11 cellular contexts compared by ENCODE assay signal in genomic region chr6:1552296-1552761, GRCh38. TPM values are rescaled to one million over a fixed set of nuclear protein-coding genes. Genes with fewer than 3 reads are reported as not detected.
DNase-seq lines count a peak whose midpoint lies in the region; ATAC-seq and TF ChIP-seq lines count a peak whose summit lies in the region.
"Had no signal": no experiment of that assay in that cellular context is flagged by ENCODE, and none has a peak within 500 bp of the region (broad histone marks: within the 10 kb centered on the region; RNA-seq: fewer than 3 reads in every experiment).

No MANE protein-coding gene starts in this region.

- 33 to 65% methylated on average over 4 of the region's 4 CpGs for WGBS in upper lobe of left lung, 2 donors
- WGBS in tibial nerve, 2 donors = 66 to 79% methylated on average over 4 of the region's 4 CpGs

- no peaks in the 10 kb centered on the region for H3K9me3 ChIP-seq in breast epithelium
- no peaks in the 10 kb centered on the region for H3K9me3 ChIP-seq in OCI-LY1 (ENCODE audit: low read length)
- H3K9me3 ChIP-seq in fibroblast of lung (ENCODE audit: control insufficient read depth, insufficient read depth, low read depth, low read length) = no peaks in the 10 kb centered on the region
- no peaks in the 10 kb centered on the region for H3K9me3 ChIP-seq in upper lobe of left lung
- no peaks in the 10 kb centered on the region for H3K9me3 ChIP-seq in tibial nerve
- H3K9me3 ChIP-seq: neutrophil had no signal

- H2AFZ ChIP-seq in OCI-LY1 (ENCODE audit: low read length) (no peak overlapping the region), fibroblast of lung (ENCODE audit: low read length) (no peak overlapping the region)

- H3K27me3 ChIP-seq in breast epithelium = no peaks in the 10 kb centered on the region
- no peaks in the 10 kb centered on the region for H3K27me3 ChIP-seq in OCI-LY1 (ENCODE audit: insufficient read depth, low read length)
- H3K27me3 ChIP-seq in fibroblast of lung (ENCODE audit: control insufficient read depth, insufficient read depth, low read length) = no peaks in the 10 kb centered on the region
- H3K27me3 ChIP-seq in upper lobe of left lung = no peaks in the 10 kb centered on the region
- H3K27me3 ChIP-seq in tibial nerve = no peaks in the 10 kb centered on the region

- ATAC-seq in upper lobe of left lung (ENCODE audit: low FRiP score in 2 of 2) = peak; percentile 20 to 66
- no peak for ATAC-seq in GM21447 (IDR thresholded peaks at IDR 0.05; ENCODE audit: unreplicated experiment)

- peak; percentile 32 for TF ChIP-seq CTCF in MCF 10A (IDR thresholded peaks at IDR 0.05; ENCODE audit: unreplicated experiment)
- no peak for TF ChIP-seq CTCF in breast epithelium (IDR thresholded peaks at IDR 0.05)
- peak; percentile 48 for TF ChIP-seq CTCF in OCI-LY1 (IDR thresholded peaks at IDR 0.05; ENCODE audit: low read length)
- TF ChIP-seq CTCF in fibroblast of lung (conservative IDR thresholded peaks at IDR 0.05 in 1 of 2, IDR thresholded peaks at IDR 0.05 in 1 of 2; ENCODE audit: low read depth in 1 of 2, low read length in 2 of 2) = peak; percentile 54 to 61
- TF ChIP-seq CTCF in upper lobe of left lung (IDR thresholded peaks at IDR 0.05) = peak in 3 of 6 experiments; percentile 31 to 52 (median 39)
- peak in 2 of 5 experiments; percentile 21 to 25 for TF ChIP-seq CTCF in tibial nerve (IDR thresholded peaks at IDR 0.05)

- no peaks in the 10 kb centered on the region for H3K4me1 ChIP-seq in breast epithelium
- H3K4me1 ChIP-seq in OCI-LY1 (ENCODE audit: insufficient read depth, low read length, severe bottlenecking) = no peaks in the 10 kb centered on the region
- H3K4me1 ChIP-seq in fibroblast of lung (ENCODE audit: control insufficient read depth, extremely low read depth, insufficient read depth, low read length) = no peaks in the 10 kb centered on the region
- H3K4me1 ChIP-seq in upper lobe of left lung = peaks cover 0 to 12% (median 0%) of the 10 kb centered on the region in 4 donors
- H3K4me1 ChIP-seq in tibial nerve = peaks cover 0 to 9% (median 0%) of the 10 kb centered on the region in 4 donors

- H3K27me3 Mint-ChIP-seq in MCF 10A (ENCODE audit: insufficient read depth, unreplicated experiment) = no peaks in the 10 kb centered on the region

- no peaks in the 10 kb centered on the region for H3K9me3 Mint-ChIP-seq in MCF 10A (ENCODE audit: unreplicated experiment)
- H3K9me3 Mint-ChIP-seq: stimulated activated naive CD8-positive, alpha-beta T cell treated with anti-CD3 and anti-CD28 coated beads, Interleukin-15, Interleukin-2, amounts not matched to agents 100 ng/mL and 50 ng/mL, for 24 hours had no signal

- CTCF ChIA-PET in MCF 10A (lab: Yijun Ruan, JAX) = interaction anchor here (0.6 to 2.1 kb wide), 23 partner anchors 10 to 1311 kb away, joined by 3 to 12 read pairs (median 3); no protein-coding TSS in a partner anchor

- intact Hi-C loops in MCF 10A (cut with micrococcal nuclease) (loop anchor here (10.0 kb wide), 1 partner anchor 78 kb away; no protein-coding TSS in a partner anchor), breast epithelium (cut with DNase I; ENCODE audit: low total_unique reads) (no loop called here)

- H3K27ac ChIP-seq in breast epithelium (no peak overlapping the region), OCI-LY1 (ENCODE audit: low read depth, low read length, poor library complexity, severe bottlenecking) (no peak overlapping the region), fibroblast of lung (ENCODE audit: insufficient read depth, low read length) (no peak overlapping the region), upper lobe of left lung (no peak overlapping the region), tibial nerve (no peak overlapping the region)
- H3K27ac ChIP-seq: neutrophil had no signal

- POLR2A ChIA-PET in MCF 10A (lab: Yijun Ruan, JAX) = interaction anchor here (0.6 to 2.3 kb wide), 17 partner anchors 10 to 162 kb away, joined by 3 to 19 read pairs (median 4); no protein-coding TSS in a partner anchor

- H3F3A ChIP-seq in OCI-LY1 (ENCODE audit: insufficient read depth, low read length) = no peaks in the 10 kb centered on the region

- DNase-seq in MCF 10A (ENCODE audit: unreplicated experiment) (peak; percentile 86), breast epithelium (ENCODE audit: low spot score in 2 of 2) (no peak), fibroblast of lung (ENCODE audit: low read depth in 2 of 2) (peak; percentile 21 to 55), upper lobe of left lung (peak in 1 of 2 donors; percentile 53), tibial nerve (ENCODE audit: low spot score in 2 of 2) (no peak), dedifferentiated amniotic fluid mesenchymal stem cell (ENCODE audit: extremely low spot score) (no peak)
- DNase-seq: cerebellar nuclear complex had no signal

- H3K4me3 Mint-ChIP-seq in MCF 10A (ENCODE audit: unreplicated experiment) = peak overlapping the region; percentile 66
- H3K4me3 Mint-ChIP-seq: stimulated activated naive CD8-positive, alpha-beta T cell treated with anti-CD3 and anti-CD28 coated beads, Interleukin-15, Interleukin-2, amounts not matched to agents 100 ng/mL and 50 ng/mL, for 24 hours had no signal

- H3K4me2 ChIP-seq in OCI-LY1 (ENCODE audit: low read length) (no peak overlapping the region), fibroblast of lung (ENCODE audit: extremely low read depth, insufficient read depth, low read length) (no peak overlapping the region)

- H3K4me1 Mint-ChIP-seq in MCF 10A (ENCODE audit: insufficient read depth, unreplicated experiment) = peaks cover 29% of the 10 kb centered on the region

- no peak for TF ChIP-seq POLR2A in breast epithelium (IDR thresholded peaks at IDR 0.05)
- TF ChIP-seq POLR2A in upper lobe of left lung (IDR thresholded peaks at IDR 0.05) = no peak
- TF ChIP-seq POLR2A in tibial nerve (IDR thresholded peaks at IDR 0.05) = no peak

- H3K4me3 ChIP-seq in breast epithelium = no peak overlapping the region
- H3K4me3 ChIP-seq in OCI-LY1 (ENCODE audit: low read depth, low read length, poor library complexity, severe bottlenecking) = no peak overlapping the region
- H3K4me3 ChIP-seq in fibroblast of lung (replicated peaks in 1 of 4; ENCODE audit: control extremely low read depth in 1 of 4, insufficient read depth in 1 of 4, low read depth in 3 of 4, low read length in 4 of 4) = no peak overlapping the region
- no peak overlapping the region for H3K4me3 ChIP-seq in upper lobe of left lung
- H3K4me3 ChIP-seq in tibial nerve = no peak overlapping the region

- no TSS peak for BruUV-seq in MCF 10A (replicated peaks; lab: Mats Ljungman, UMichigan)

- H3K9me2 ChIP-seq in OCI-LY1 (ENCODE audit: low read depth, low read length) = no peaks in the 10 kb centered on the region

- no peak overlapping the region for H3K9ac ChIP-seq in OCI-LY1 (ENCODE audit: low read length)
- no peak overlapping the region for H3K9ac ChIP-seq in fibroblast of lung (ENCODE audit: insufficient read depth, low read length)

- peaks cover 21% of the 10 kb centered on the region for H3K36me3 Mint-ChIP-seq in MCF 10A (ENCODE audit: insufficient read depth, unreplicated experiment)

- H3K36me3 ChIP-seq in breast epithelium = no peaks in the 10 kb centered on the region
- no peaks in the 10 kb centered on the region for H3K36me3 ChIP-seq in OCI-LY1 (ENCODE audit: insufficient read depth, low read length)
- H3K36me3 ChIP-seq in fibroblast of lung (ENCODE audit: control insufficient read depth, insufficient read depth, low read length) = no peaks in the 10 kb centered on the region
- peaks cover 0 to 6% (median 0%) of the 10 kb centered on the region in 4 donors for H3K36me3 ChIP-seq in upper lobe of left lung
- H3K36me3 ChIP-seq in tibial nerve = peaks cover 0 to 17% (median 0%) of the 10 kb centered on the region in 3 donors
- H3K36me3 ChIP-seq: neutrophil had no signal

- H4K20me1 ChIP-seq in OCI-LY1 (ENCODE audit: insufficient read depth, low read length) = no peaks in the 10 kb centered on the region
- no peaks in the 10 kb centered on the region for H4K20me1 ChIP-seq in fibroblast of lung (ENCODE audit: control insufficient read depth, extremely low read depth, insufficient read depth, low read length)

- peak overlapping the region; percentile 84 for H3K27ac Mint-ChIP-seq in MCF 10A (ENCODE audit: low read depth, unreplicated experiment)
- H3K27ac Mint-ChIP-seq: stimulated activated naive CD8-positive, alpha-beta T cell treated with anti-CD3 and anti-CD28 coated beads, Interleukin-15, Interleukin-2, amounts not matched to agents 100 ng/mL and 50 ng/mL, for 24 hours had no signal

- H3K79me2 ChIP-seq in OCI-LY1 (ENCODE audit: insufficient read depth, low read length) (no peaks in the 10 kb centered on the region), fibroblast of lung (ENCODE audit: control insufficient read depth, insufficient read depth, low read length) (no peaks in the 10 kb centered on the region)

- peak in 1 of 4 donors; percentile 83 for TF ChIP-seq EP300 in upper lobe of left lung (IDR thresholded peaks at IDR 0.05)
- TF ChIP-seq EP300 in tibial nerve (IDR thresholded peaks at IDR 0.05) = no peak

RNA-seq across cellular contexts. Expression of gene FOXC1, which starts 57.4 kb away (rescaled TPM):
- total RNA-seq in MCF 10A (2022) (16.7 and 16.8 TPM in 2 replicates), breast epithelium (10 to 100 TPM in 1 of 3 donors, 1 to 10 TPM in 2; 3.7 to 13.2 (median 7.5) TPM), fibroblast of lung (0.66 and 0.77 TPM in 2 replicates), upper lobe of left lung (1 to 10 TPM in 5 of 6 donors, under 1 TPM in 1; 0.22 to 5.5 (median 2.2) TPM), tibial nerve (10 to 100 TPM; 36.0 to 53.7 (median 50.2) TPM)
- polyA plus RNA-seq in fibroblast of lung = 2.3 TPM in 2 replicates
- 2.4 and 2.6 TPM in 2 replicates for polyA plus RNA-seq in fibroblast of lung (2012)
- polyA minus RNA-seq in fibroblast of lung (ENCODE audit: low replicate concordance) = 0.52 and 1.1 TPM in 2 replicates

Comparison
In these comparisons a context has a peak if more than half of its experiments do, and no peak if none do; other contexts are left out.
1. DNase-seq: peak in MCF 10A (single experiment) and fibroblast of lung (2 of 2); none in breast epithelium (0 of 2), tibial nerve (0 of 2) and dedifferentiated amniotic fluid mesenchymal stem cell (single experiment).
2. CTCF ChIP-seq: peak in MCF 10A (single experiment), OCI-LY1 (single experiment) and fibroblast of lung (2 of 2); none in breast epithelium (0 of 3).